ENCODE assay signal across 8 cellular contexts in the genomic region with DNA sequence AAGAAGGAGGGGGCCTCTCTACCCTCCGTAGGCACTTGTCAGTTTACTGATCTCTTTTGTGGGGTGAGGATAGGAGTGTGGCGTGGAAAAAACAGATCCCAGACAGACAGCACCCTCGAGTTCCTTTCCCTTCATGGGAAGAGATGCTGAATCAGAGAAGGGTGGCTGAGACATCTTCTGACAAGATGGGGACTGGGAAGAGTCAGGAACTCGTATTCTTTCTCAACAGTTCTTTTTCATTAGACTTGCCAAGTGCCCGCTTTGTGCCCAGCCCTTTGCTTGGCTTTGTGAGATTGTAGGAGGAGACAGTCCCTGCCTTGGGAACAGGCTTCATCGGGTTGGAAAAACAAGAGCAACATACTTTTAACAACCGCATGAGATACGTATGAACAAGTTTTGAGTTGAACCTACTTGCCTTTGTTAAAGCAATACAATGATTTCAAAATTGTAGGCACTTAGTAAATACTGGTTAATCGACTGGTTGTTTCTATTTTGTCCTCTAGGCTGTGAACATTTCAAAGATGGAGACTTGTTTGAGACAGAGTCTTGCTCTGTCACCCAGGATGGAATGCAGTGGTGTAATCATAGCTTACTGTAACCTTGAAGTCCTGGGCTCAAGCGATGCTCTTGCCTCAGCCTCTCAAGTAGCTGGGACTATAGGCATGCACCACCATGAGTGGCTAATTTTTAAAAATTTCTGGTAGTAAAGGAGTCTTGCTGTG. TPM values are rescaled to one million over a fixed set of nuclear protein-coding genes. Genes with fewer than 3 reads are reported as not detected.
DNase-seq lines count a peak whose midpoint lies in the region; ATAC-seq and TF ChIP-seq lines count a peak whose summit lies in the region.

No MANE protein-coding gene starts in this region.

- H3K27ac ChIP-seq in CD8-positive, alpha-beta T cell (ENCODE audit: low read depth, low read length), result peak overlapping the region; percentile 81
- H3K27ac ChIP-seq in right atrium auricular region, result peak overlapping the region; percentile 88 to 93
- H3K27ac ChIP-seq in skin epidermis, result peak overlapping the region in 20 of 21 experiments; percentile 71 to 99 (median 94)

- CTCF ChIA-PET in CD8-positive, alpha-beta T cell (lab: Charles Lee), result interaction anchor here (1.2 to 4.7 kb wide), 2 partner anchors 22 to 241 kb away, joined by 3 to 18 read pairs; no protein-coding TSS in a partner anchor
- CTCF ChIA-PET in activated CD8-positive, alpha-beta T cell treated with anti-CD3 and anti-CD28 coated beads, Interleukin-2, amount 10 ng/mL, durations not matched to agents 7 days and 5 days (lab: Charles Lee), result interaction anchor here (1.0 to 1.4 kb wide), 6 partner anchors 12 to 259 kb away, joined by 3 to 7 read pairs (median 3); partner anchors contain the start of genes RHOG and STIM1

- no peaks in the 10 kb centered on the region for H3K9me3 ChIP-seq in CD8-positive, alpha-beta T cell (ENCODE audit: low read length)
- no peaks in the 10 kb centered on the region for H3K9me3 ChIP-seq in right atrium auricular region

- peak overlapping the region; percentile 99 for H3K27ac Mint-ChIP-seq in CD8-positive, alpha-beta T cell
- H3K27ac Mint-ChIP-seq in activated CD8-positive, alpha-beta T cell treated with anti-CD3 and anti-CD28 coated beads, Interleukin-2, amount 10 ng/mL, durations not matched to agents 7 days and 5 days, result peak overlapping the region; percentile 95

- H3K4me3 ChIP-seq in CD8-positive, alpha-beta T cell (ENCODE audit: low read depth, low read length), result peak overlapping the region; percentile 74
- H3K4me3 ChIP-seq in right atrium auricular region, result peak overlapping the region; percentile 62 to 85
- peak overlapping the region; percentile 67 to 94 (median 75) for H3K4me3 ChIP-seq in skin epidermis

- H3K36me3 ChIP-seq in CD8-positive, alpha-beta T cell (ENCODE audit: insufficient read depth, low read length), result no peaks in the 10 kb centered on the region
- H3K36me3 ChIP-seq in right atrium auricular region, result no peaks in the 10 kb centered on the region

- no peaks in the 10 kb centered on the region for H3K27me3 Mint-ChIP-seq in CD8-positive, alpha-beta T cell (ENCODE audit: low read depth)
- no peaks in the 10 kb centered on the region for H3K27me3 Mint-ChIP-seq in activated CD8-positive, alpha-beta T cell treated with anti-CD3 and anti-CD28 coated beads, Interleukin-2, amount 10 ng/mL, durations not matched to agents 7 days and 5 days (ENCODE audit: low read depth)

- DNase-seq in CD8-positive, alpha-beta T cell, result no peak
- DNase-seq in HT1080 (ENCODE audit: low read depth) (peak; percentile 21), right atrium auricular region (ENCODE audit: low spot score) (no peak), NCI-H510A treated with DMSO at 0.1 percent for 48 hours (lab: John Stamatoyannopoulos, UW) (no peak), D341Med (ENCODE audit: low spot score) (no peak)
- DNase-seq in activated CD8-positive, alpha-beta T cell treated with anti-CD3 and anti-CD28 coated beads, Interleukin-2, amount 10 ng/mL, durations not matched to agents 7 days and 5 days, result no peak
- no peak for DNase-seq in stimulated activated CD4-positive, alpha-beta T cell treated with anti-CD3 and anti-CD28 coated beads, Interleukin-4, amount 100 ng/mL, for 1 hour

- peaks cover 34% of the 10 kb centered on the region for H3K36me3 Mint-ChIP-seq in CD8-positive, alpha-beta T cell
- peaks cover 60% of the 10 kb centered on the region for H3K36me3 Mint-ChIP-seq in activated CD8-positive, alpha-beta T cell treated with anti-CD3 and anti-CD28 coated beads, Interleukin-2, amount 10 ng/mL, durations not matched to agents 7 days and 5 days (ENCODE audit: low read depth)

- POLR2A ChIA-PET in CD8-positive, alpha-beta T cell (lab: Charles Lee), result interaction anchor here (0.6 to 1.3 kb wide), 3 partner anchors 156 to 258 kb away, joined by 3 to 4 read pairs (median 3); no protein-coding TSS in a partner anchor
- POLR2A ChIA-PET in activated CD8-positive, alpha-beta T cell treated with anti-CD3 and anti-CD28 coated beads, Interleukin-2, amount 10 ng/mL, durations not matched to agents 7 days and 5 days (lab: Charles Lee), result interaction anchor here (0.6 to 0.8 kb wide), 3 partner anchors 28 to 257 kb away, joined by 3 to 4 read pairs (median 3); partner anchors contain the start of gene RHOG

- ATAC-seq in CD8-positive, alpha-beta T cell, result no peak
- no peak for ATAC-seq in activated CD8-positive, alpha-beta T cell treated with anti-CD3 and anti-CD28 coated beads, Interleukin-2, amount 10 ng/mL, durations not matched to agents 7 days and 5 days

- no peaks in the 10 kb centered on the region for H3K9me3 Mint-ChIP-seq in CD8-positive, alpha-beta T cell
- H3K9me3 Mint-ChIP-seq in activated CD8-positive, alpha-beta T cell treated with anti-CD3 and anti-CD28 coated beads, Interleukin-2, amount 10 ng/mL, durations not matched to agents 7 days and 5 days (ENCODE audit: insufficient read depth), result no peaks in the 10 kb centered on the region

- H3K4me1 Mint-ChIP-seq in CD8-positive, alpha-beta T cell (ENCODE audit: low read depth), result peaks cover 77% of the 10 kb centered on the region
- peaks cover 74% of the 10 kb centered on the region for H3K4me1 Mint-ChIP-seq in activated CD8-positive, alpha-beta T cell treated with anti-CD3 and anti-CD28 coated beads, Interleukin-2, amount 10 ng/mL, durations not matched to agents 7 days and 5 days (ENCODE audit: low read depth)

- H3K4me3 Mint-ChIP-seq in CD8-positive, alpha-beta T cell, result peak overlapping the region; percentile 98
- peak overlapping the region; percentile 88 for H3K4me3 Mint-ChIP-seq in activated CD8-positive, alpha-beta T cell treated with anti-CD3 and anti-CD28 coated beads, Interleukin-2, amount 10 ng/mL, durations not matched to agents 7 days and 5 days

- H3K27me3 ChIP-seq in CD8-positive, alpha-beta T cell (ENCODE audit: insufficient read depth, low read length), result no peaks in the 10 kb centered on the region
- no peaks in the 10 kb centered on the region for H3K27me3 ChIP-seq in right atrium auricular region

- no peak for TF ChIP-seq CTCF in CD8-positive, alpha-beta T cell (IDR thresholded peaks at IDR 0.05)
- no peak for TF ChIP-seq CTCF in right atrium auricular region (IDR thresholded peaks at IDR 0.05)

- intact Hi-C loops in CD8-positive, alpha-beta T cell (cut with DNase I, micrococcal nuclease), result no loop called here

- H3K4me1 ChIP-seq in CD8-positive, alpha-beta T cell (ENCODE audit: insufficient read depth, low read length), result peaks cover 38% of the 10 kb centered on the region
- peaks cover 0 to 18% of the 10 kb centered on the region in 2 donors for H3K4me1 ChIP-seq in right atrium auricular region

RNA-seq across cellular contexts. Expression of gene RRM1, which starts 1.1 kb away (rescaled TPM):
- total RNA-seq in CD8-positive, alpha-beta T cell, result 10 to 100 TPM; 53.1 to 57.3 TPM
- 123 and 134 TPM in 2 replicates for total RNA-seq in HT1080 (2014; rRNA removed; shearing (Covaris generic))
- 93.1 and 96.9 TPM in 2 replicates for polyA plus RNA-seq in HT1080 (2015; cell fraction: cytosol; rRNA removed)
- 226 and 252 TPM in 2 replicates for polyA plus RNA-seq in HT1080 (2015; cell fraction: nucleus; rRNA removed)
- total RNA-seq in activated CD8-positive, alpha-beta T cell treated with anti-CD3 and anti-CD28 coated beads, Interleukin-2, amount 10 ng/mL, durations not matched to agents 7 days and 5 days, result 100 to 1,000 TPM; 180 to 183 TPM
- total RNA-seq in right atrium auricular region, result 10 to 100 TPM; 18.3 to 26.7 TPM
